In the genomic region with DNA sequence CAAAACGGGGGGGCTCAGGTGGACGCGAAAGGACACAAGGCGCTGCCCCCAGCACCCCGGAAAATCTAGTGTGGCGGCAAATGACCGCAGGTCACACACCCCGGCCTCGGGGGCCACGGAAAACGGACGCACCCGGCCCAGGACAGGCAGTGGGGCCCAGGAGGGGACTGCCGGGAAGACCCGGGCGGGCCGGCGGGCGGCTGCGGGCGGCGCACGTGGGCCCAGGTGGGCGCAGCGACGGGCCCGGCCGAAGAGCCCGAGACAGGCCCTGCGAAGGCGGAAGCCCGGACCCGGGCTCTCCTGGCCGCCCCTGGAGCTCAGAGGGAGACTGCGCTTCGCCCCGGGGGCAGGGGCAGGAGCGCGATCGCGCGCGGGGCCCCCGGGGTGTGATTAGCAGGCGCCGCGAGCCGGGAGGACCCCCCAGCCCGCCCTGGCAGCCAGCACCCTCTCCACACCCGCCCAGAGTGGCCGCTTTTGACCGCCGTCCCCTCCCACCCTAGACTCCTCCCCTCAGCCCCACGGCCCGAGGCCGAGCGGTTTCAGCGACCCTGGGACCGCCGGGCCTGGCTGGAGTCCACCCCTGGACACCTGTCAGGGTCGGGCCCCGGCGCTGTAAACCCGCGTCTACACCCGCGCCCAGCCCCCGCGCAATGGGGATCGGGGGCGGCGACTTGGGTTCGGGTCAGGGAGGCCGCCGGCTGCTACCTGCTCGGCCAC, we compare ENCODE assay signal across 8 cellular contexts.
DNase-seq lines count a peak whose midpoint lies in the region; ATAC-seq and TF ChIP-seq lines count a peak whose summit lies in the region.

No MANE protein-coding gene starts in this region.

- ATAC-seq in GM18870 (IDR thresholded peaks at IDR 0.05; ENCODE audit: unreplicated experiment) (peak; percentile 20), HG03064 (IDR thresholded peaks at IDR 0.05; ENCODE audit: low read depth, unreplicated experiment) (peak; percentile 43)

- H3K4me3 ChIP-seq in AG09309 (ENCODE audit: control insufficient read depth, low read depth, low read length) (peak overlapping the region; percentile 43), astrocyte of the cerebellum (ENCODE audit: low read depth, low read length) (peak overlapping the region; percentile 62)

- in situ Hi-C loops in astrocyte of the cerebellum (cut with HindIII; ENCODE audit: low sequenced_read_pairs), result no loop called here

- DNase-seq in AG09309 (ENCODE audit: low read depth) (no peak), OCI-M1 (lab: John Stamatoyannopoulos, UW) (peak; percentile 59), astrocyte of the cerebellum (ENCODE audit: low read depth) (no peak), iPS-NIHi11 (ENCODE audit: low spot score) (peak; percentile 64)
- DNase-seq in stimulated activated CD4-positive, alpha-beta T cell treated with anti-CD3 and anti-CD28 coated beads, Interleukin-15, amount 100 ng/mL, for 24 hours, result peak; percentile 49
- no peak for DNase-seq in central memory CD4-positive, alpha-beta T cell

- TF ChIP-seq CTCF in AG09309 (IDR thresholded peaks at IDR 0.05; ENCODE audit: control insufficient read depth, insufficient read depth, low read depth, low read length, missing control alignments), result no peak
- no peak for TF ChIP-seq CTCF in astrocyte of the cerebellum (IDR thresholded peaks at IDR 0.05; ENCODE audit: low read depth, low read length, missing control alignments)

Comparison
In these comparisons a context has a peak if more than half of its experiments do, and no peak if none do; other contexts are left out.
1. DNase-seq: peak in OCI-M1 (single experiment), iPS-NIHi11 (single experiment) and stimulated activated CD4-positive, alpha-beta T cell treated with anti-CD3 and anti-CD28 coated beads, Interleukin-15, amount 100 ng/mL, for 24 hours (single experiment); none in AG09309 (single experiment), astrocyte of the cerebellum (single experiment) and central memory CD4-positive, alpha-beta T cell (single experiment).